Comparison of ENCODE assay signal across 18 cellular contexts in the genomic region with DNA sequence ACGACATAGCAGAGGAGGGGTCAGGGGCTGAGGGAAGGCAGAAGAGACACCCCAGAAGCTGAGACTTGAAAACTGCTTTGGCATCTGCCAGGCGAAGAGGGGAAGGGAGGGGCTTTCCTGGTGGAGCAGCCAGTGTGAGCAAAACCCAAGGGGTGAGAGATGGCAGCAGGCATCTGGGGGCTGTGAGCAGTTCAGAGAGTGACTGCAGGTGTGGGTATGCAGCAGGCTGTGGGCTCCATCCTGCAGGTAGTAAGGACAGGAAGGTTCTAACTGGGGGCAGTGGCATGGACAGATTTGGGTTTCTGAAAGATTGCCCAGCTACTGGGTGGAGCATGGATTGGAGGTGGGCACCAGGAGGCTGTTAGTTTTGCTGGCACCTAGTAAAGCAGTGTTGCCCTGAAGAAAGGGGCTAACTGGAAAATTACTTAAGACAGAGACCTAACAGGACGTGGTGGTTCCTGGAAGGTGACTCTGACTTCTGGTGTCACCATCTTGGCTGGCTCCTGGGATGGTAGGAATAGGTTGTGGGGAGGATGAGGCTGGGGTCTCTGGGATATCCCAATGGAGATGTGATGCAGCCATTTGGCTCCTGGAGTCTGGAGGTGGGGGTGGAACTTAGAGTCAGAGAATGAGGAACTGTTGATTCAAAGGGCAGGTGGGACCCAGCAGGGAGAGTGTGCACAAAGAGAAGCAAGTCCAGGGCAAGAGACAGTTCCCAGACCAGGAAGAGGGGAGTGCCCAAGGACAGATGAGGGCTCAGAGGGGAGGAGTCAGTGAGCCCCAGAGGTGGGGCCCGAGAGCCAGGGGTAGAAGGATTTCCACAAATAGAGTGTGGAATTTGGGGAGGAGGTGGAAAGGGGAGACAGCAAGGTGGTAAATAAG. TPM values are rescaled to one million over a fixed set of nuclear protein-coding genes. Genes with fewer than 3 reads are reported as not detected.
DNase-seq lines count a peak whose midpoint lies in the region; ATAC-seq, FAIRE-seq and TF ChIP-seq lines count a peak whose summit lies in the region.
"Had no signal": no experiment of that assay in that cellular context is flagged by ENCODE, and none has a peak within 500 bp of the region (broad histone marks: within the 10 kb centered on the region; RNA-seq: fewer than 3 reads in every experiment).

No MANE protein-coding gene starts in this region.

- DNase-seq in activated CD4-positive, alpha-beta T cell treated with anti-CD3 and anti-CD28 coated beads for 36 hours = no peak
- no peak for DNase-seq in activated CD4-positive, alpha-beta T cell treated with anti-CD3 and anti-CD28 coated beads for 4 hours
- peak; percentile 34 for DNase-seq in NB4 (ENCODE audit: low read depth)
- DNase-seq in GM12878 (ENCODE audit: low read depth, low spot score) = no peak
- no peak for DNase-seq in osteocyte (ENCODE audit: extremely low spot score, unreplicated experiment)
- DNase-seq in NCI-H524 treated with DMSO at 0.1 percent for 48 hours (lab: John Stamatoyannopoulos, UW) = no peak
- no peak for DNase-seq in NCI-H510A (lab: John Stamatoyannopoulos, UW)
- DNase-seq: activated CD4-positive, CD25-positive, alpha-beta regulatory T cell; activated gamma-delta T cell; dermis blood vessel endothelial cell; DMS 273 treated with DMSO at 0.1 percent for 48 hours; NCI-H524; RPMI8226; upper lobe of right lung had no signal

- TF ChIP-seq CTCF in NB4 (IDR thresholded peaks at IDR 0.05; ENCODE audit: low read depth, low read length) = no peak
- no peak for TF ChIP-seq CTCF in GM12878 (IDR thresholded peaks at IDR 0.05 in 2 of 3, conservative IDR thresholded peaks at IDR 0.05 in 1 of 3; ENCODE audit: control insufficient read depth in 2 of 3, extremely low read depth in 1 of 3, insufficient read depth in 1 of 3, low read depth in 3 of 3, low read length in 3 of 3)
- no peak for TF ChIP-seq CTCF in osteocyte (IDR thresholded peaks at IDR 0.05)

- no peak overlapping the region for H3K4me3 ChIP-seq in NB4 (ENCODE audit: low read depth, low read length)
- H3K4me3 ChIP-seq in GM12878 = no peak overlapping the region
- H3K4me3 ChIP-seq: A549, skin epidermis, upper lobe of right lung had no signal

- SMC1A ChIA-PET in GM12878 (lab: Charles Lee; ENCODE audit: uncharacterized antibody, unreplicated experiment) = interaction anchor here (0.9 to 1.2 kb wide), 3 partner anchors 9 to 14 kb away, joined by 3 to 4 read pairs (median 4); no protein-coding TSS in a partner anchor

- CTCF ChIA-PET in activated CD4-positive, alpha-beta T cell treated with anti-CD3 and anti-CD28 coated beads for 36 hours (lab: Charles Lee) = interaction anchor here (1.3 kb wide), 1 partner anchor 38 kb away, joined by 3 read pairs; no protein-coding TSS in a partner anchor
- CTCF ChIA-PET in GM12878 (lab: Yijun Ruan, JAX) = interaction anchor here (0.7 kb wide), 1 partner anchor 68 kb away, joined by 3 read pairs; no protein-coding TSS in a partner anchor

- FAIRE-seq in GM12878 (lab: Jason Lieb, UNC) = no peak
- FAIRE-seq: A549 had no signal

- H3K9me3 ChIP-seq in GM12878 (replicated peaks; ENCODE audit: control insufficient read depth, insufficient read depth, low read length) = no peaks in the 10 kb centered on the region
- H3K9me3 ChIP-seq: A549, upper lobe of right lung had no signal

- H4K20me1 ChIP-seq in GM12878 (ENCODE audit: control insufficient read depth, insufficient read depth) = no peaks in the 10 kb centered on the region

- no peak for TF ChIP-seq RAD21 in GM12878 (IDR thresholded peaks at IDR 0.05; ENCODE audit: insufficient read depth, low read depth, low read length)

- no peak for TF ChIP-seq EP300 in GM12878 (IDR thresholded peaks at IDR 0.05; ENCODE audit: borderline replicate concordance in 1 of 2, control insufficient read depth in 1 of 2, low read depth in 2 of 2, low read length in 2 of 2)

- H3K27me3 ChIP-seq in GM12878 (replicated peaks in 1 of 2; ENCODE audit: control insufficient read depth in 2 of 2, insufficient read depth in 2 of 2, low read length in 1 of 2) = no peaks in the 10 kb centered on the region
- H3K27me3 ChIP-seq: upper lobe of right lung had no signal

- BruUV-seq in GM12878 (replicated peaks; lab: Mats Ljungman, UMichigan) = no TSS peak

- TF ChIP-seq POLR2A in NB4 (IDR thresholded peaks at IDR 0.05; ENCODE audit: extremely low read depth, insufficient read length) = no peak
- no peak for TF ChIP-seq POLR2A in GM12878 (IDR thresholded peaks at IDR 0.05; ENCODE audit: low read depth, low read length)

- H3K27me3 Mint-ChIP-seq in activated CD4-positive, alpha-beta T cell treated with anti-CD3 and anti-CD28 coated beads for 36 hours = no peaks in the 10 kb centered on the region
- H3K27me3 Mint-ChIP-seq in osteocyte (ENCODE audit: unreplicated experiment) = no peaks in the 10 kb centered on the region

- no peak overlapping the region for H2AFZ ChIP-seq in GM12878 (ENCODE audit: control insufficient read depth, low read depth, low read length)

- H3K4me1 Mint-ChIP-seq in activated CD4-positive, alpha-beta T cell treated with anti-CD3 and anti-CD28 coated beads for 36 hours = peaks cover 14% of the 10 kb centered on the region
- H3K4me1 Mint-ChIP-seq in osteocyte (ENCODE audit: unreplicated experiment) = peaks cover 17% of the 10 kb centered on the region

- peak; percentile 43 for ATAC-seq in activated CD4-positive, alpha-beta T cell treated with anti-CD3 and anti-CD28 coated beads for 36 hours
- ATAC-seq in GM12878 (no peak; the same call in 2 of the 3 replicates), HG03571 (IDR thresholded peaks at IDR 0.05; ENCODE audit: unreplicated experiment) (no peak)
- ATAC-seq: upper lobe of right lung had no signal

- POLR2A ChIA-PET in activated CD4-positive, alpha-beta T cell treated with anti-CD3 and anti-CD28 coated beads for 36 hours (lab: Charles Lee) = no interaction called here
- POLR2A ChIA-PET in GM12878 (lab: Charles Lee) = interaction anchor here (0.6 to 1.2 kb wide), 2 partner anchors 9 to 45 kb away, joined by 3 read pairs; no protein-coding TSS in a partner anchor

- in situ Hi-C loops in GM12878 (cut with MboI) = no loop called here

- WGBS in GM12878 (ENCODE audit: insufficient coverage, insufficient replicate concordance, low lambda C conversion rate, missing lambda C conversion rate) = 88% methylated on average over 4 of the region's 4 CpGs

- H3K27ac Mint-ChIP-seq in activated CD4-positive, alpha-beta T cell treated with anti-CD3 and anti-CD28 coated beads for 36 hours = peak overlapping the region; percentile 68
- H3K27ac Mint-ChIP-seq in osteocyte (ENCODE audit: unreplicated experiment) = peak overlapping the region; percentile 10

- no peak overlapping the region for H3K4me3 Mint-ChIP-seq in activated CD4-positive, alpha-beta T cell treated with anti-CD3 and anti-CD28 coated beads for 36 hours
- H3K4me3 Mint-ChIP-seq in osteocyte (ENCODE audit: unreplicated experiment) = no peak overlapping the region

- H3K79me2 ChIP-seq in GM12878 (ENCODE audit: control insufficient read depth, insufficient read depth, low read length) = peaks cover 3% of the 10 kb centered on the region

- peaks cover 0 to 2% of the 10 kb centered on the region in 2 experiments; a peak in 3 of 4 replicates for H3K36me3 ChIP-seq in GM12878 (ENCODE audit: control insufficient read depth in 2 of 2, insufficient read depth in 2 of 2, low read length in 1 of 2)

- H3K36me3 Mint-ChIP-seq in activated CD4-positive, alpha-beta T cell treated with anti-CD3 and anti-CD28 coated beads for 36 hours (ENCODE audit: low read depth) = peaks cover 32% of the 10 kb centered on the region
- H3K36me3 Mint-ChIP-seq in osteocyte (ENCODE audit: unreplicated experiment) = peaks cover 19% of the 10 kb centered on the region

- intact Hi-C loops in activated CD4-positive, alpha-beta T cell treated with anti-CD3 and anti-CD28 coated beads for 36 hours (cut with DNase I, micrococcal nuclease) = no loop called here
- intact Hi-C loops in GM12878 (cut with micrococcal nuclease; ENCODE audit: unreplicated experiment) = no loop called here

- H3K9ac ChIP-seq in GM12878 (ENCODE audit: control insufficient read depth, insufficient read depth, low read length) = no peak overlapping the region

- H3K27ac ChIP-seq in GM12878 (ENCODE audit: control insufficient read depth, insufficient read depth) = no peak overlapping the region
- H3K27ac ChIP-seq: A549, upper lobe of right lung had no signal

- RAD21 ChIA-PET in GM12878 (lab: Charles Lee; ENCODE audit: unreplicated experiment) = interaction anchor here (0.7 kb wide), 1 partner anchor 183 kb away, joined by 3 read pairs; no protein-coding TSS in a partner anchor

- H3K4me1 ChIP-seq in GM12878 (ENCODE audit: control insufficient read depth, insufficient read depth, low read length) = peaks cover 10% of the 10 kb centered on the region
- H3K4me1 ChIP-seq: A549, upper lobe of right lung had no signal

- no peak overlapping the region for H3K4me2 ChIP-seq in GM12878 (ENCODE audit: control insufficient read depth, insufficient read depth)
- H3K4me2 ChIP-seq: A549 had no signal

- no peaks in the 10 kb centered on the region for H3K9me3 Mint-ChIP-seq in activated CD4-positive, alpha-beta T cell treated with anti-CD3 and anti-CD28 coated beads for 36 hours (ENCODE audit: low read depth)
- no peaks in the 10 kb centered on the region for H3K9me3 Mint-ChIP-seq in osteocyte (ENCODE audit: unreplicated experiment)

RNA-seq across cellular contexts. Expression of a gene that starts 11.2 kb away (rescaled TPM):
- 10 to 100 TPM; 19.5 to 20.4 TPM for total RNA-seq in activated CD4-positive, alpha-beta T cell treated with anti-CD3 and anti-CD28 coated beads for 36 hours
- 7.3 and 8.8 TPM in 2 replicates for total RNA-seq in GM12878 (2013; cell fraction: nucleolus; rRNA removed)
- total RNA-seq in GM12878 (2014; rRNA removed) = 21.7 and 30.5 TPM in 2 replicates
- total RNA-seq in GM12878 (2014; rRNA removed; fragmentation: Illumina TruSeq; extraction: Trizol) = 9.0 and 12.0 TPM in 2 replicates
- total RNA-seq in GM12878 (2021) = 20.2 and 20.3 TPM in 2 replicates
- polyA plus RNA-seq in GM12878 (2011; ENCODE audit: low read depth) = 3.3 TPM
- polyA plus RNA-seq in GM12878 (2011; rRNA removed) = 10.5 and 15.3 TPM in 2 replicates
- polyA plus RNA-seq in GM12878 (2011; cell fraction: cytosol; rRNA removed) = 14.9 and 26.6 TPM in 2 replicates
- 9.7 and 9.9 TPM in 2 replicates for polyA plus RNA-seq in GM12878 (2011; cell fraction: nucleus; rRNA removed)
- 9.6 and 11.8 TPM in 2 replicates for polyA plus RNA-seq in GM12878 (2012)
- 2.6 and 8.5 TPM in 2 replicates for polyA plus RNA-seq in GM12878 (2014; fragmentation: Illumina TruSeq; extraction: Trizol)
- 1 to 10 TPM; 1.1 to 2.1 TPM for polyA plus RNA-seq in GM12878 (2014; fragmentation: Nextera tagmentation; extraction: Ambion mirVana)
- polyA plus RNA-seq in GM12878 (2014; rRNA removed) = 28.1 and 37.3 TPM in 2 replicates
- 10 to 100 TPM in 1 of 2 experiments, 1 to 10 TPM in 1; 9.7 to 26.6 TPM for polyA plus RNA-seq in GM12878 (2016; fragmentation: Nextera tagmentation; extraction: Ambion mirVana)
- polyA minus RNA-seq in GM12878 (2011; rRNA and poly(A)+ RNA removed) = 2.3 and 4.8 TPM in 2 replicates
- 2.8 and 5.7 TPM in 2 replicates for polyA minus RNA-seq in GM12878 (2011; cell fraction: cytosol; rRNA and poly(A)+ RNA removed)
- 1.3 and 1.6 TPM in 2 replicates for polyA minus RNA-seq in GM12878 (2011; cell fraction: nucleus; rRNA and poly(A)+ RNA removed)
- 37.6 and 38.1 TPM in 2 replicates for total RNA-seq in osteocyte

RNA-seq across cellular contexts. Expression of a gene that starts 13.7 kb away (rescaled TPM):
- under 1 TPM; 0.18 TPM for total RNA-seq in activated CD4-positive, alpha-beta T cell treated with anti-CD3 and anti-CD28 coated beads for 36 hours
- total RNA-seq in GM12878 (2013; cell fraction: nucleolus; rRNA removed) = not detected in 2 replicates
- total RNA-seq in GM12878 (2014; rRNA removed) = 0.05 and 0.11 TPM in 2 replicates
- 0.09 and 0.14 TPM in 2 replicates for total RNA-seq in GM12878 (2014; rRNA removed; fragmentation: Illumina TruSeq; extraction: Trizol)
- total RNA-seq in GM12878 (2021) = 0.45 and 0.46 TPM in 2 replicates
- not detected for polyA plus RNA-seq in GM12878 (2011; ENCODE audit: low read depth)
- 0.11 TPM in 1 of 2 replicates, not detected in the other for polyA plus RNA-seq in GM12878 (2011; rRNA removed)
- 0.07 and 0.13 TPM in 2 replicates for polyA plus RNA-seq in GM12878 (2011; cell fraction: cytosol; rRNA removed)
- 0.15 and 0.23 TPM in 2 replicates for polyA plus RNA-seq in GM12878 (2011; cell fraction: nucleus; rRNA removed)
- 0.13 and 0.19 TPM in 2 replicates for polyA plus RNA-seq in GM12878 (2012)
- polyA plus RNA-seq in GM12878 (2014; fragmentation: Illumina TruSeq; extraction: Trizol) = 0.16 TPM in 1 of 2 replicates, not detected in the other
- polyA plus RNA-seq in GM12878 (2014; fragmentation: Nextera tagmentation; extraction: Ambion mirVana) = under 1 TPM in 1 of 2 experiments, not detected in 1; 0.04 TPM
- 0.22 and 0.34 TPM in 2 replicates for polyA plus RNA-seq in GM12878 (2014; rRNA removed)
- polyA plus RNA-seq in GM12878 (2016; fragmentation: Nextera tagmentation; extraction: Ambion mirVana) = not detected
- polyA minus RNA-seq in GM12878 (2011; rRNA and poly(A)+ RNA removed) = 0.57 and 0.80 TPM in 2 replicates
- polyA minus RNA-seq in GM12878 (2011; cell fraction: cytosol; rRNA and poly(A)+ RNA removed) = not detected in 2 replicates
- polyA minus RNA-seq in GM12878 (2011; cell fraction: nucleus; rRNA and poly(A)+ RNA removed) = 0.48 and 0.57 TPM in 2 replicates
- total RNA-seq in osteocyte = 5.1 and 6.0 TPM in 2 replicates
- polyA plus RNA-seq: neural cell had no signal

RNA-seq across cellular contexts. Expression of a gene that starts 40.7 kb away (rescaled TPM):
- total RNA-seq in activated CD4-positive, alpha-beta T cell treated with anti-CD3 and anti-CD28 coated beads for 36 hours = 10 to 100 TPM; 23.7 to 31.4 TPM
- total RNA-seq in GM12878 (2013; cell fraction: nucleolus; rRNA removed) = 18.6 and 24.2 TPM in 2 replicates
- 19.8 and 23.6 TPM in 2 replicates for total RNA-seq in GM12878 (2014; rRNA removed)
- total RNA-seq in GM12878 (2014; rRNA removed; fragmentation: Illumina TruSeq; extraction: Trizol) = 6.2 and 6.8 TPM in 2 replicates
- 27.5 and 32.1 TPM in 2 replicates for total RNA-seq in GM12878 (2021)
- 3.2 TPM for polyA plus RNA-seq in GM12878 (2011; ENCODE audit: low read depth)
- 4.7 and 11.5 TPM in 2 replicates for polyA plus RNA-seq in GM12878 (2011; rRNA removed)
- polyA plus RNA-seq in GM12878 (2011; cell fraction: cytosol; rRNA removed) = 14.3 and 20.2 TPM in 2 replicates
- polyA plus RNA-seq in GM12878 (2011; cell fraction: nucleus; rRNA removed) = 35.4 and 47.5 TPM in 2 replicates
- 13.5 and 15.5 TPM in 2 replicates for polyA plus RNA-seq in GM12878 (2012)
- polyA plus RNA-seq in GM12878 (2014; fragmentation: Illumina TruSeq; extraction: Trizol) = 1.5 and 3.8 TPM in 2 replicates
- under 1 TPM in 1 of 2 experiments, not detected in 1; 0.02 TPM for polyA plus RNA-seq in GM12878 (2014; fragmentation: Nextera tagmentation; extraction: Ambion mirVana)
- polyA plus RNA-seq in GM12878 (2014; rRNA removed) = 15.5 and 18.7 TPM in 2 replicates
- under 1 TPM; 0.66 TPM for polyA plus RNA-seq in GM12878 (2016; fragmentation: Nextera tagmentation; extraction: Ambion mirVana)
- 6.6 and 15.9 TPM in 2 replicates for polyA minus RNA-seq in GM12878 (2011; rRNA and poly(A)+ RNA removed)
- polyA minus RNA-seq in GM12878 (2011; cell fraction: cytosol; rRNA and poly(A)+ RNA removed) = 12.9 and 18.2 TPM in 2 replicates
- polyA minus RNA-seq in GM12878 (2011; cell fraction: nucleus; rRNA and poly(A)+ RNA removed) = 6.0 and 13.4 TPM in 2 replicates
- total RNA-seq in osteocyte = 23.1 and 24.3 TPM in 2 replicates
